In genomic region chr9:131601683-131602181, GRCh38 we compare ENCODE assay signal across 22 cellular contexts. TPM values are rescaled to one million over a fixed set of nuclear protein-coding genes. Genes with fewer than 3 reads are reported as not detected.
"Had no signal": no experiment of that assay in that cellular context is flagged by ENCODE, and none has a peak within 500 bp of the region (broad histone marks: within the 10 kb centered on the region; RNA-seq: fewer than 3 reads in every experiment).

No MANE protein-coding gene starts in this region.

- H3K9me3 Mint-ChIP-seq: nephron had no signal

- H3K36me3 ChIP-seq: ovary had no signal

- H3K27ac ChIP-seq: body of pancreas, coronary artery, foreskin keratinocyte, left ventricle myocardium inferior, ovary, thyroid gland had no signal

- DNase-seq: activated CD4-positive, alpha-beta T cell treated with anti-CD3 and anti-CD28 coated beads for 48 hours; activated CD8-positive, alpha-beta memory T cell treated with anti-CD3 and anti-CD28 coated beads for 24 hours; activated effector memory CD4-positive, alpha-beta T cell treated with anti-CD3 and anti-CD28 coated beads, Interleukin-2, amount 50 U/mL, for 16 hours; activated T-cell treated with anti-CD3 and anti-CD28 coated beads for 4 hours; amygdala; body of pancreas; caudate nucleus; effector CD4-positive, alpha-beta T cell; foreskin keratinocyte; glutamatergic neuron; hypothalamus; left ventricle myocardium inferior; ovary; thyroid gland had no signal

- H3K27ac Mint-ChIP-seq: activated naive CD8-positive, alpha-beta T cell had no signal

- H3K4me3 Mint-ChIP-seq: activated naive CD8-positive, alpha-beta T cell; nephron had no signal

- H3K4me3 ChIP-seq: body of pancreas, coronary artery, left ventricle myocardium inferior, ovary, thyroid gland had no signal

- H3K4me1 ChIP-seq: foreskin keratinocyte, thyroid gland had no signal

- H3K9me3 ChIP-seq: body of pancreas, left ventricle myocardium inferior, ovary, thyroid gland had no signal

- ATAC-seq: body of pancreas, foreskin keratinocyte, sciatic nerve, SK-N-SH treated with all-trans-retinoic acid at 6 μM for 48 hours had no signal

- H3K27me3 ChIP-seq: body of pancreas, foreskin keratinocyte, ovary, thyroid gland had no signal

- H3K27me3 Mint-ChIP-seq: activated naive CD8-positive, alpha-beta T cell had no signal

RNA-seq across cellular contexts. Expression of gene PRRT1B, which starts 56.4 kb away (rescaled TPM):
- total RNA-seq: foreskin keratinocyte; kidney epithelial cell; left ventricle myocardium inferior; pulmonary artery endothelial cell; sciatic nerve; T-helper 1 cell treated with Interleukin-12 subunit alpha and Interleukin-12 subunit beta and Interleukin-4 antibody, amounts not matched to agents 30 ng/mL and 1 ng/mL, for 36 hours; thyroid gland had no signal
- polyA plus RNA-seq: foreskin keratinocyte, ovary had no signal
